9 cellular contexts compared by ENCODE assay signal in the genomic region with DNA sequence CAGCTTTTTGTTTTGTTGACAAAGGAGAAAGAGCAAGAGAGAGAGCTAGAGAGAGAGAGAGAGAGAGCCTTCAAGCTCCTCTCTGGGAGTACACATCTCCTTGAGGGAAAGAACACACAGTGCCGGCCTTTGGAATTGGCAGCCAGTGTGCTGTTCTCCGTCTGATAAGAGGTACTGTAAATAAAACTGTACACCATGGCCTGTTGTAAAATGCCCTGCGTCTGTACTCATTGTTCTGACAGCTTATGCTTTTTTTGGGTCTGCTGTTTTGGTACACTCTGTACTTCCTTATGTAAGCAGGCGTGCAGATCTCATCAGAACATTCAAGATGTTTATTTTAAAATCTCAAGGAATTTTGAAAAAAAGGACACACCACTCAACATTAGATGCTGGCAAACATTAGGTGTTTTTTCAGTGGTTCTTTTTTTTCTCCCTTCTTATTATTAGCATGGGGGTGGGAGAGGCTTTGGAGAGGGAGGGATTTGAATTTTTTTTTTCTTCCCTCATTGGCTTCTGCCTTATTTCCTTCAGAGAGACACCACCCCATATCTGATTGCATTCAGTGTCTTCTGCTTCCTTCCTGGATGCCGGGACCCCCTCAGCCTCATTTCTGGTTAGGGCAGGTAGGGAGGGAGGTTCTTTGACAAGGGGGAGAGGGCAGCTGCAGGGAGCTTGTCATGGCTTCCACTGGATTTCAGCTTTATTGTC.
DNase-seq lines count a peak whose midpoint lies in the region; ATAC-seq and TF ChIP-seq lines count a peak whose summit lies in the region.
"Had no signal": no experiment of that assay in that cellular context is flagged by ENCODE, and none has a peak within 500 bp of the region (broad histone marks: within the 10 kb centered on the region; RNA-seq: fewer than 3 reads in every experiment).

No MANE protein-coding gene starts in this region.

- H3K27ac Mint-ChIP-seq in activated naive CD4-positive, alpha-beta T cell treated with anti-CD3 and anti-CD28 coated beads, Interleukin-2, amount 10 ng/mL, durations not matched to agents 7 days and 5 days, result peak overlapping the region; percentile 53
- no peak overlapping the region for H3K27ac Mint-ChIP-seq in activated naive CD4-positive, alpha-beta T cell treated with anti-CD3 and anti-CD28 coated beads for 36 hours
- H3K27ac Mint-ChIP-seq in endothelial cell (ENCODE audit: unreplicated experiment), result no peak overlapping the region

- H3K4me1 Mint-ChIP-seq in activated naive CD4-positive, alpha-beta T cell treated with anti-CD3 and anti-CD28 coated beads, Interleukin-2, amount 10 ng/mL, durations not matched to agents 7 days and 5 days, result peaks cover 84% of the 10 kb centered on the region
- peaks cover 72% of the 10 kb centered on the region for H3K4me1 Mint-ChIP-seq in activated naive CD4-positive, alpha-beta T cell treated with anti-CD3 and anti-CD28 coated beads for 36 hours (ENCODE audit: low read depth)
- H3K4me1 Mint-ChIP-seq in endothelial cell (ENCODE audit: unreplicated experiment), result peaks cover 25% of the 10 kb centered on the region

- peaks cover 8% of the 10 kb centered on the region for H3K36me3 Mint-ChIP-seq in activated naive CD4-positive, alpha-beta T cell treated with anti-CD3 and anti-CD28 coated beads, Interleukin-2, amount 10 ng/mL, durations not matched to agents 7 days and 5 days
- no peaks in the 10 kb centered on the region for H3K36me3 Mint-ChIP-seq in activated naive CD4-positive, alpha-beta T cell treated with anti-CD3 and anti-CD28 coated beads for 36 hours (ENCODE audit: low read depth)
- H3K36me3 Mint-ChIP-seq in endothelial cell (ENCODE audit: low read depth, unreplicated experiment), result no peaks in the 10 kb centered on the region

- H3K9ac ChIP-seq in mucosa of rectum (ENCODE audit: low read depth in 1 of 2, low read length in 2 of 2), result peak overlapping the region; percentile 54 to 74

- no peaks in the 10 kb centered on the region for H3K27me3 ChIP-seq in dorsolateral prefrontal cortex
- peaks cover 0 to 2% of the 10 kb centered on the region in 2 donors for H3K27me3 ChIP-seq in mucosa of rectum (ENCODE audit: control insufficient read depth in 2 of 2, insufficient read depth in 2 of 2, low read length in 2 of 2)
- no peaks in the 10 kb centered on the region for H3K27me3 ChIP-seq in upper lobe of right lung

- intact Hi-C loops in activated naive CD4-positive, alpha-beta T cell treated with anti-CD3 and anti-CD28 coated beads for 36 hours (cut with micrococcal nuclease), result loop anchor here (5.0 to 10.0 kb wide), 2 partner anchors 225 to 407 kb away; partner anchors contain the start of genes C11orf71, RBM7 and ZW10
- intact Hi-C loops in dorsolateral prefrontal cortex (cut with DNase I), result loop anchor here (1.0 to 10.0 kb wide), 3 partner anchors 16 to 285 kb away; no protein-coding TSS in a partner anchor
- intact Hi-C loops in upper lobe of right lung (cut with DNase I), result no loop called here

- H3K4me3 ChIP-seq in dorsolateral prefrontal cortex (peak overlapping the region in 54 of 59 donors; percentile 1 to 56 (median 33)), mucosa of rectum (ENCODE audit: low read length in 2 of 2) (peak overlapping the region; percentile 45 to 51), upper lobe of right lung (peak overlapping the region; percentile 51)

- H3K4me3 Mint-ChIP-seq in activated naive CD4-positive, alpha-beta T cell treated with anti-CD3 and anti-CD28 coated beads, Interleukin-2, amount 10 ng/mL, durations not matched to agents 7 days and 5 days, result peak overlapping the region; percentile 8
- H3K4me3 Mint-ChIP-seq in activated naive CD4-positive, alpha-beta T cell treated with anti-CD3 and anti-CD28 coated beads for 36 hours, result no peak overlapping the region
- no peak overlapping the region for H3K4me3 Mint-ChIP-seq in endothelial cell (ENCODE audit: unreplicated experiment)

- H3K27ac ChIP-seq in dorsolateral prefrontal cortex, result peak overlapping the region; percentile 74 to 100 (median 96)
- H3K27ac ChIP-seq in mucosa of rectum (ENCODE audit: low read depth in 2 of 2, low read length in 2 of 2), result peak overlapping the region; percentile 86 to 90
- H3K27ac ChIP-seq in upper lobe of right lung, result peak overlapping the region; percentile 96

- ATAC-seq in upper lobe of right lung, result peak; percentile 87

- no peaks in the 10 kb centered on the region for H3K9me3 Mint-ChIP-seq in activated naive CD4-positive, alpha-beta T cell treated with anti-CD3 and anti-CD28 coated beads, Interleukin-2, amount 10 ng/mL, durations not matched to agents 7 days and 5 days
- no peaks in the 10 kb centered on the region for H3K9me3 Mint-ChIP-seq in activated naive CD4-positive, alpha-beta T cell treated with anti-CD3 and anti-CD28 coated beads for 36 hours
- no peaks in the 10 kb centered on the region for H3K9me3 Mint-ChIP-seq in endothelial cell (ENCODE audit: unreplicated experiment)

- TF ChIP-seq CTCF in dorsolateral prefrontal cortex (IDR thresholded peaks at IDR 0.05 in 54 of 56, conservative IDR thresholded peaks at IDR 0.05 in 2 of 56; ENCODE audit: low read depth in 1 of 56, partially characterized antibody in 56 of 56) (peak in 3 of 56 donors; percentile 3 to 16 (median 13)), upper lobe of right lung (IDR thresholded peaks at IDR 0.05) (no peak), endothelial cell (IDR thresholded peaks at IDR 0.05; ENCODE audit: unreplicated experiment) (no peak)

- H3K9me3 ChIP-seq in mucosa of rectum (ENCODE audit: control insufficient read depth in 2 of 2, low read length in 2 of 2) (no peaks in the 10 kb centered on the region), upper lobe of right lung (no peaks in the 10 kb centered on the region)

- CTCF ChIA-PET in activated naive CD4-positive, alpha-beta T cell treated with anti-CD3 and anti-CD28 coated beads, Interleukin-2, amount 10 ng/mL, durations not matched to agents 7 days and 5 days (lab: Charles Lee), result interaction anchor here (1.1 to 4.1 kb wide), 3 partner anchors 12 to 119 kb away, joined by 4 to 13 read pairs (median 4); no protein-coding TSS in a partner anchor
- CTCF ChIA-PET in activated naive CD4-positive, alpha-beta T cell treated with anti-CD3 and anti-CD28 coated beads for 36 hours (lab: Charles Lee), result interaction anchor here (0.7 to 4.4 kb wide), 5 partner anchors 9 to 283 kb away, joined by 3 to 22 read pairs (median 4); partner anchors contain the start of gene ZBTB16

- H3K27me3 Mint-ChIP-seq in activated naive CD4-positive, alpha-beta T cell treated with anti-CD3 and anti-CD28 coated beads, Interleukin-2, amount 10 ng/mL, durations not matched to agents 7 days and 5 days, result peaks cover 14% of the 10 kb centered on the region
- no peaks in the 10 kb centered on the region for H3K27me3 Mint-ChIP-seq in activated naive CD4-positive, alpha-beta T cell treated with anti-CD3 and anti-CD28 coated beads for 36 hours (ENCODE audit: low read depth)
- H3K27me3 Mint-ChIP-seq in endothelial cell (ENCODE audit: unreplicated experiment), result peaks cover 3% of the 10 kb centered on the region

- H3K36me3 ChIP-seq in mucosa of rectum (ENCODE audit: control insufficient read depth in 2 of 2, insufficient read depth in 2 of 2, low read length in 2 of 2), result no peaks in the 10 kb centered on the region
- H3K36me3 ChIP-seq in upper lobe of right lung, result no peaks in the 10 kb centered on the region

- H3K4me1 ChIP-seq in mucosa of rectum (ENCODE audit: control insufficient read depth in 2 of 2, insufficient read depth in 2 of 2, low read length in 2 of 2) (peaks cover 26 to 34% of the 10 kb centered on the region in 2 donors), upper lobe of right lung (peaks cover 91% of the 10 kb centered on the region)

- no peak for DNase-seq in activated naive CD4-positive, alpha-beta T cell treated with anti-CD3 and anti-CD28 coated beads, Interleukin-2, amount 10 ng/mL, durations not matched to agents 7 days and 5 days
- DNase-seq in activated naive CD4-positive, alpha-beta T cell treated with anti-CD3 and anti-CD28 coated beads for 36 hours, result no peak
- peak in 4 of 10 donors; percentile 72 to 85 (median 84) for DNase-seq in dorsolateral prefrontal cortex
- DNase-seq in upper lobe of right lung, result peak; percentile 80
- DNase-seq in endothelial cell (ENCODE audit: low spot score), result no peak
- no peak for DNase-seq in SKM-1 (lab: John Stamatoyannopoulos, UW; ENCODE audit: unreplicated experiment)
- no peak for DNase-seq in NCI-H1930 (lab: John Stamatoyannopoulos, UW)
- DNase-seq: effector CD8-positive, alpha-beta T cell had no signal
